ENCODE assay signal across 28 cellular contexts in genomic region chr13:45242524-45242923, GRCh38. TPM values are rescaled to one million over a fixed set of nuclear protein-coding genes. Genes with fewer than 3 reads are reported as not detected.
A peak's percentile ranks its signal among the peaks of the same experiment; 100 is the strongest.
DNase-seq lines count a peak whose midpoint lies in the region; ATAC-seq and TF ChIP-seq lines count a peak whose summit lies in the region.
"Had no signal": no experiment of that assay in that cellular context is flagged by ENCODE, and none has a peak within 500 bp of the region (broad histone marks: within the 10 kb centered on the region; RNA-seq: fewer than 3 reads in every experiment).

No MANE protein-coding gene starts in this region.

- intact Hi-C loops in sigmoid colon (cut with DNase I) = loop anchor here (5.0 kb wide), 1 partner anchor 35 kb away; no protein-coding TSS in a partner anchor

- no peak for TF ChIP-seq POLR2A in sigmoid colon (IDR thresholded peaks at IDR 0.05)

- H3K27ac ChIP-seq in GM23248 (no peak overlapping the region), SK-N-MC (peak overlapping the region; percentile 88), hepatocyte (peak overlapping the region; percentile 7), sigmoid colon (peak overlapping the region in 3 of 4 donors; percentile 64 to 74 (median 71))
- H3K27ac ChIP-seq: testis had no signal

- peak overlapping the region; percentile 71 for H3K4me2 ChIP-seq in GM23248 (ENCODE audit: unreplicated experiment)
- peak overlapping the region; percentile 31 for H3K4me2 ChIP-seq in hepatocyte

- ATAC-seq in HG02970 (IDR thresholded peaks at IDR 0.05; ENCODE audit: low FRiP score, unreplicated experiment) = no peak
- ATAC-seq: naive thymus-derived CD8-positive, alpha-beta T cell; T-cell had no signal

- in situ Hi-C loops in GM23248 (cut with MboI) (no loop called here), GM13977 (cut with MboI; ENCODE audit: low pct_unique_long_range_greater_than_20kb, low sequenced_read_pairs, unreplicated experiment) (no loop called here)

- H3K36me3 ChIP-seq in GM23248 (ENCODE audit: low read depth) (no peaks in the 10 kb centered on the region), SK-N-MC (ENCODE audit: insufficient read depth, low read length) (no peaks in the 10 kb centered on the region), hepatocyte (replicated peaks; ENCODE audit: insufficient read depth, low read depth) (no peaks in the 10 kb centered on the region), sigmoid colon (no peaks in the 10 kb centered on the region)
- H3K36me3 ChIP-seq: HAP-1 had no signal

- TF ChIP-seq CTCF in hepatocyte (IDR thresholded peaks at IDR 0.05; ENCODE audit: poor library complexity) = no peak
- no peak for TF ChIP-seq CTCF in sigmoid colon (IDR thresholded peaks at IDR 0.05)
- no peak for TF ChIP-seq CTCF in GM13977 (IDR thresholded peaks at IDR 0.05; ENCODE audit: extremely low read depth, insufficient read depth, missing control alignments)

- H2AFZ ChIP-seq in GM23248 (no peak overlapping the region), hepatocyte (no peak overlapping the region)

- peaks cover 30% of the 10 kb centered on the region for H3F3A ChIP-seq in GM23248 (ENCODE audit: insufficient read depth)

- no peaks in the 10 kb centered on the region for H3K27me3 ChIP-seq in GM23248 (replicated peaks; ENCODE audit: insufficient read depth)
- H3K27me3 ChIP-seq in hepatocyte = no peaks in the 10 kb centered on the region
- no peaks in the 10 kb centered on the region for H3K27me3 ChIP-seq in sigmoid colon
- H3K27me3 ChIP-seq: testis had no signal

- H3K4me1 ChIP-seq in GM23248 (ENCODE audit: insufficient read depth) (peaks cover 45% of the 10 kb centered on the region), hepatocyte (ENCODE audit: insufficient read depth) (peaks cover 5% of the 10 kb centered on the region), sigmoid colon (peaks cover 0 to 27% (median 23%) of the 10 kb centered on the region in 4 donors)
- H3K4me1 ChIP-seq: HAP-1, testis had no signal

- H3K9me2 ChIP-seq in GM23248 (ENCODE audit: insufficient read depth) = no peaks in the 10 kb centered on the region
- no peaks in the 10 kb centered on the region for H3K9me2 ChIP-seq in hepatocyte (replicated peaks; ENCODE audit: insufficient read depth)

- WGBS in GM23248 (ENCODE audit: low coverage in 1 of 2, low lambda C conversion rate in 2 of 2, missing lambda C conversion rate in 2 of 2), 2 experiments = 97 to 98% methylated on average over 1 of the region's 1 CpG
- 80% methylated on average over 1 of the region's 1 CpG for WGBS in hepatocyte (ENCODE audit: low lambda C conversion rate, missing lambda C conversion rate)
- 46 to 75% methylated on average over 1 of the region's 1 CpG for WGBS in sigmoid colon, 2 donors

- no peak for TF ChIP-seq EP300 in sigmoid colon (IDR thresholded peaks at IDR 0.05)

- H4K20me1 ChIP-seq in GM23248 (ENCODE audit: insufficient read depth) = no peaks in the 10 kb centered on the region
- H4K20me1 ChIP-seq in hepatocyte (ENCODE audit: insufficient read depth, poor library complexity, severe bottlenecking) = no peaks in the 10 kb centered on the region

- H3K4me3 ChIP-seq in GM23248 (peak overlapping the region; percentile 22; the same call in 1 of the 2 replicates), SK-N-MC (peak overlapping the region; percentile 59), hepatocyte (no peak overlapping the region), sigmoid colon (no peak overlapping the region)
- H3K4me3 ChIP-seq: HAP-1, testis had no signal

- no peaks in the 10 kb centered on the region for H3K9me3 ChIP-seq in GM23248 (ENCODE audit: low read depth)
- no peaks in the 10 kb centered on the region for H3K9me3 ChIP-seq in SK-N-MC (ENCODE audit: low read depth, low read length)
- no peaks in the 10 kb centered on the region for H3K9me3 ChIP-seq in hepatocyte (ENCODE audit: low read depth)
- H3K9me3 ChIP-seq in sigmoid colon = no peaks in the 10 kb centered on the region
- H3K9me3 ChIP-seq: HAP-1, testis had no signal

- H3K79me2 ChIP-seq in GM23248 (ENCODE audit: insufficient read depth) (peaks cover 27% of the 10 kb centered on the region), hepatocyte (peaks cover 11% of the 10 kb centered on the region)

- no peak for DNase-seq in GM23248
- DNase-seq in SK-N-MC (ENCODE audit: low read depth, low spot score) = no peak
- DNase-seq in hepatocyte (ENCODE audit: low spot score) = no peak
- DNase-seq in sigmoid colon = no peak
- DNase-seq in NCI-H2171 treated with DMSO at 0.1 percent for 48 hours (lab: John Stamatoyannopoulos, UW) = no peak
- no peak for DNase-seq in GM13977 (ENCODE audit: low spot score)
- DNase-seq: activated CD4-positive, alpha-beta T cell treated with anti-CD3 and anti-CD28 coated beads for 1 hour; activated CD8-positive, alpha-beta memory T cell treated with anti-CD3 and anti-CD28 coated beads for 24 hours; activated naive CD4-positive, alpha-beta T cell; activated T-cell treated with anti-CD3 and anti-CD28 coated beads, Interleukin-2, amount 50 U/mL, for 24 hours; amygdala; CD4-positive, alpha-beta T cell; glutamatergic neuron; naive thymus-derived CD8-positive, alpha-beta T cell; NCI-H1092; NCI-H187 treated with DMSO at 0.1 percent for 48 hours; NCI-H774; occipital lobe; SHP77; stimulated activated CD4-positive, alpha-beta T cell treated with anti-CD3 and anti-CD28 coated beads, Interleukin-4, amount 100 ng/mL, for 4 hours; stimulated activated naive CD4-positive, alpha-beta T cell; T-cell; testis had no signal

- H3K9ac ChIP-seq in GM23248 (peak overlapping the region; percentile 30; the same call in 1 of the 2 replicates), SK-N-MC (ENCODE audit: insufficient read length) (peak overlapping the region; percentile 50)

RNA-seq across cellular contexts. Expression of gene KCTD4, which starts 41.7 kb away (rescaled TPM):
- 0.65 and 2.3 TPM in 2 replicates for total RNA-seq in GM23248 (2014; rRNA removed; shearing (Covaris generic))
- polyA plus RNA-seq in GM23248 (2016; fragmentation: Nextera tagmentation; extraction: Ambion mirVana) (1.8 and 2.1 TPM in 2 replicates), hepatocyte (0.21 and 1.2 TPM in 2 replicates), sigmoid colon (1 to 10 TPM in 1 of 3 donors, under 1 TPM in 2; 0.22 to 1.2 (median 0.60) TPM)
- total RNA-seq in hepatocyte (0.23 and 0.60 TPM in 2 replicates), sigmoid colon (1 to 10 TPM; 1.4 to 6.8 (median 2.2) TPM)
- total RNA-seq: CD4-positive, alpha-beta T cell; dermis microvascular lymphatic vessel endothelial cell; kidney epithelial cell; lung microvascular endothelial cell; naive thymus-derived CD8-positive, alpha-beta T cell; T-cell; testis had no signal

Comparison
In these comparisons a context has a peak if more than half of its experiments do, and no peak if none do; other contexts are left out.
1. H3K4me3 ChIP-seq: peak in GM23248 (single experiment) and SK-N-MC (single experiment); none in hepatocyte (single experiment) and sigmoid colon (0 of 4).